ENCODE assay signal across 8 cellular contexts in the genomic region with DNA sequence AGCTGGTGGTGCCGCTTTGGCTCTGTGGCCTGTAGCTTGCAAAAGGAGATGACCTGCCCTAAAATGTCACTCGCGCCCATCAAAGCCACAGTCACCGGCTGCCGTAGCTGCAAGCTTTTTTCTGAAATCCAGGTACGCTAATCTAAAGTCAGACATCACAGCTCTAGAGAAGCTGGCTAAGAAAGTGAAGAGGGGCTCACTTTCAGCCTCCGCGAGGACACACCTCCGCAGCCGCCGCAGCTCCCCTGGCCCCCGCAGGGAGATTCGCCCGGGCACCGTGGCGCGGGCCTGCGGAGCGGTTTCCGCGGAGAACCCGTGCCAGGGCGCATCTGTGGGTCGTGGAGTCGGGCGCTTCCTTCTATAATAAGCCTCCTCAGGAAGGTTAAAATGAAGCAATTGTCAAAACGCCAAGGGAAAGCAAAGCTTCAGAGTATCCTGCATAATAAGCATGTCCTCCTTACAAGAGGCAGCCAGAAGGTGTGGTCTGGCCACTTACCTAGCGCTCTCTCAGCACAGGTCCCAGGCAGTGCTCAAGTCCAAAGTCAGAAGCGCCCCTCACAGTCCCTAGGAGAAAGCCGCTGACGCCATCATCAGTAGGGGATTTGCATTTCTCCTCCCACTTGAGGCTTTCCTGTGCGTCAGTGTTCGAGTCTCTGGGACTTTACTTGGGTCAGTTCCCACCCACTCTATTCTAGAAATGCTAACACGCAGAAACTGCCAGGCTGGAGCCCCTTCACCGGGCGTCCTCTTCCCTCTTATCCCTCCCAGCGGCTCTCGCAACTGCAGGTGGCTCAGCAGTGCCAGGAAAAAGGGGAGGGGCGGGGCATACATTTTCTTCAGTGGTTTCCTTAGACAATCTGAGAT. TPM values are rescaled to one million over a fixed set of nuclear protein-coding genes. Genes with fewer than 3 reads are reported as not detected.
DNase-seq lines count a peak whose midpoint lies in the region; ATAC-seq and TF ChIP-seq lines count a peak whose summit lies in the region.

A gene with protein sequence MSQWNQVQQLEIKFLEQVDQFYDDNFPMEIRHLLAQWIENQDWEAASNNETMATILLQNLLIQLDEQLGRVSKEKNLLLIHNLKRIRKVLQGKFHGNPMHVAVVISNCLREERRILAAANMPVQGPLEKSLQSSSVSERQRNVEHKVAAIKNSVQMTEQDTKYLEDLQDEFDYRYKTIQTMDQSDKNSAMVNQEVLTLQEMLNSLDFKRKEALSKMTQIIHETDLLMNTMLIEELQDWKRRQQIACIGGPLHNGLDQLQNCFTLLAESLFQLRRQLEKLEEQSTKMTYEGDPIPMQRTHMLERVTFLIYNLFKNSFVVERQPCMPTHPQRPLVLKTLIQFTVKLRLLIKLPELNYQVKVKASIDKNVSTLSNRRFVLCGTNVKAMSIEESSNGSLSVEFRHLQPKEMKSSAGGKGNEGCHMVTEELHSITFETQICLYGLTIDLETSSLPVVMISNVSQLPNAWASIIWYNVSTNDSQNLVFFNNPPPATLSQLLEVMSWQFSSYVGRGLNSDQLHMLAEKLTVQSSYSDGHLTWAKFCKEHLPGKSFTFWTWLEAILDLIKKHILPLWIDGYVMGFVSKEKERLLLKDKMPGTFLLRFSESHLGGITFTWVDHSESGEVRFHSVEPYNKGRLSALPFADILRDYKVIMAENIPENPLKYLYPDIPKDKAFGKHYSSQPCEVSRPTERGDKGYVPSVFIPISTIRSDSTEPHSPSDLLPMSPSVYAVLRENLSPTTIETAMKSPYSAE (minus strand): TSS at position 544 of the 864 bp plus-strand sequence. CDS start 2,791 bp downstream, outside the sequence.

- no peaks in the 10 kb centered on the region for H3K9me3 ChIP-seq in BLaER1 treated with 17β-estradiol and CSF1 and Interleukin-3, amounts not matched to agents 10 nM and 100 nM (replicated peaks in 1 of 11)
- H3K9me3 ChIP-seq in WERI-Rb-1 (ENCODE audit: severe bottlenecking), result no peaks in the 10 kb centered on the region

- no peaks in the 10 kb centered on the region for H3K9me3 Mint-ChIP-seq in brain

- H3K4me3 ChIP-seq in BLaER1 treated with 17β-estradiol and CSF1 and Interleukin-3, amounts not matched to agents 10 nM and 100 nM, result peak within 1 kb of the TSS; percentile 55 to 72 (median 63)
- peak within 1 kb of the TSS; percentile 47 for H3K4me3 ChIP-seq in kidney epithelial cell (ENCODE audit: low read depth, low read length)
- no peak within 1 kb of the TSS for H3K4me3 ChIP-seq in WERI-Rb-1 (ENCODE audit: low read depth, low read length)

- H3K27me3 ChIP-seq in BLaER1 treated with 17β-estradiol and CSF1 and Interleukin-3, amounts not matched to agents 10 nM and 100 nM, result peaks cover 0 to 14% (median 8%) of the 10 kb centered on the region in 11 experiments; a peak in 8 of 22 replicates
- H3K27me3 ChIP-seq in kidney epithelial cell (ENCODE audit: control insufficient read depth, insufficient read depth, low read length) (no peaks in the 10 kb centered on the region), WERI-Rb-1 (ENCODE audit: insufficient read depth, low read depth, severe bottlenecking) (no peaks in the 10 kb centered on the region)

- H3K4me1 Mint-ChIP-seq in brain, result peaks cover 16% of the 10 kb centered on the region

- H3K27me3 Mint-ChIP-seq in brain, result peaks cover 6% of the 10 kb centered on the region

- no peak for TF ChIP-seq CTCF in brain (conservative IDR thresholded peaks at IDR 0.05)
- TF ChIP-seq CTCF in kidney epithelial cell (IDR thresholded peaks at IDR 0.05; ENCODE audit: insufficient read depth, low read length, poor library complexity, severe bottlenecking), result no peak
- TF ChIP-seq CTCF in WERI-Rb-1 (IDR thresholded peaks at IDR 0.05; ENCODE audit: low read depth, low read length), result no peak

- DNase-seq in UCSD-AML1 (lab: John Stamatoyannopoulos, UW; ENCODE audit: unreplicated experiment), result peak; percentile 25
- no peak for DNase-seq in kidney epithelial cell (ENCODE audit: low read depth)
- peak; percentile 77 for DNase-seq in stimulated activated CD4-positive, alpha-beta T cell treated with anti-CD3 and anti-CD28 coated beads, Interleukin-2, amount 100 ng/mL, for 4 hours (ENCODE audit: low read depth)
- DNase-seq in WERI-Rb-1, result no peak

- no peaks in the 10 kb centered on the region for H3K36me3 Mint-ChIP-seq in brain

- no peaks in the 10 kb centered on the region for H4K20me1 ChIP-seq in BLaER1 treated with 17β-estradiol and CSF1 and Interleukin-3, amounts not matched to agents 10 nM and 100 nM

- H3K27ac ChIP-seq in BLaER1 treated with 17β-estradiol and CSF1 and Interleukin-3, amounts not matched to agents 10 nM and 100 nM, result peak within 1 kb of the TSS in 3 of 11 experiments; percentile 18 to 64 (median 38); a peak in 4 of 22 replicates
- no peak within 1 kb of the TSS for H3K27ac ChIP-seq in WERI-Rb-1

- H3K4me3 Mint-ChIP-seq in brain, result peak within 1 kb of the TSS; percentile 77 to 84 (median 83)

- H3K27ac Mint-ChIP-seq in brain, result no peak within 1 kb of the TSS

- peak within 1 kb of the TSS; percentile 87 to 98 (median 94) for H3K4me2 ChIP-seq in BLaER1 treated with 17β-estradiol and CSF1 and Interleukin-3, amounts not matched to agents 10 nM and 100 nM

- H3K36me3 ChIP-seq in BLaER1 treated with 17β-estradiol and CSF1 and Interleukin-3, amounts not matched to agents 10 nM and 100 nM, result peaks cover 0 to 6% (median 0%) of the 10 kb centered on the region in 11 experiments; a peak in 3 of 22 replicates
- no peaks in the 10 kb centered on the region for H3K36me3 ChIP-seq in kidney epithelial cell (ENCODE audit: control insufficient read depth, insufficient read depth, low read length)
- no peaks in the 10 kb centered on the region for H3K36me3 ChIP-seq in WERI-Rb-1

- peak within 1 kb of the TSS; percentile 16 to 75 (median 66); a peak in 20 of 22 replicates for H3K9ac ChIP-seq in BLaER1 treated with 17β-estradiol and CSF1 and Interleukin-3, amounts not matched to agents 10 nM and 100 nM

- ATAC-seq in GM19397 (IDR thresholded peaks at IDR 0.05; ENCODE audit: unreplicated experiment) (peak; percentile 72), HG03521 (IDR thresholded peaks at IDR 0.05; ENCODE audit: unreplicated experiment) (peak; percentile 93)

- peaks cover 9 to 31% (median 16%) of the 10 kb centered on the region in 10 experiments for H3K4me1 ChIP-seq in BLaER1 treated with 17β-estradiol and CSF1 and Interleukin-3, amounts not matched to agents 10 nM and 100 nM

RNA-seq across cellular contexts. Expression of the gene that starts here (rescaled TPM):
- polyA plus RNA-seq in brain (ENCODE audit: insufficient read depth, low read depth, low replicate concordance), result 2.0 TPM
- total RNA-seq in kidney epithelial cell, result 0.46 and 1.1 TPM in 2 replicates

Comparison
In these comparisons a context has a peak if more than half of its experiments do, and no peak if none do; other contexts are left out.
1. DNase-seq: peak in UCSD-AML1 (single experiment) and stimulated activated CD4-positive, alpha-beta T cell treated with anti-CD3 and anti-CD28 coated beads, Interleukin-2, amount 100 ng/mL, for 4 hours (single experiment); none in kidney epithelial cell (single experiment) and WERI-Rb-1 (single experiment).